Comparison of ENCODE assay signal across 27 cellular contexts in genomic region chr1:175895966-175896365, GRCh38.
A peak's percentile ranks its signal among the peaks of the same experiment; 100 is the strongest.
DNase-seq lines count a peak whose midpoint lies in the region; TF ChIP-seq lines count a peak whose summit lies in the region.
"Had no signal": no experiment of that assay in that cellular context is flagged by ENCODE, and none has a peak within 500 bp of the region (broad histone marks: within the 10 kb centered on the region; RNA-seq: fewer than 3 reads in every experiment).

No MANE protein-coding gene starts in this region.

- no peak overlapping the region for H3K23ac ChIP-seq in trophoblast cell (ENCODE audit: low read length)

- CTCF ChIA-PET in GM10248 (lab: Yijun Ruan, JAX), result interaction anchor here (3.1 kb wide), 1 partner anchor 8 kb away, joined by 13 read pairs; no protein-coding TSS in a partner anchor

- no peak overlapping the region for H2AK5ac ChIP-seq in trophoblast cell (ENCODE audit: low read length)

- H3K27me3 ChIP-seq in trophoblast cell (ENCODE audit: insufficient read depth, low read length), result no peaks in the 10 kb centered on the region
- H3K27me3 ChIP-seq: BE2C; BLaER1; BLaER1 treated with 17β-estradiol and CSF1 and Interleukin-3, amounts not matched to agents 10 nM and 100 nM had no signal

- POLR2A ChIA-PET in GM10248 (lab: Yijun Ruan, JAX), result interaction anchor here (0.6 kb wide), 1 partner anchor 374 kb away, joined by 3 read pairs; no protein-coding TSS in a partner anchor

- no peak overlapping the region for H3K4me3 ChIP-seq in trophoblast cell (ENCODE audit: low read depth, low read length)
- H3K4me3 ChIP-seq: A549; BLaER1; BLaER1 treated with 17β-estradiol and CSF1 and Interleukin-3, amounts not matched to agents 10 nM and 100 nM had no signal

- no CpG with 5 or more reads among the region's 1 CpG for WGBS in trophoblast cell (ENCODE audit: extremely low coverage, insufficient coverage, insufficient read length)

- no peak overlapping the region for H2BK120ac ChIP-seq in trophoblast cell (ENCODE audit: insufficient read depth, low read length, poor library complexity)

- H3K4me1 ChIP-seq in trophoblast cell (ENCODE audit: control insufficient read depth in 1 of 2, insufficient read depth in 2 of 2, low read length in 2 of 2), result no peaks in the 10 kb centered on the region
- H3K4me1 ChIP-seq: A549, BE2C, Caco-2 had no signal

- H3K4ac ChIP-seq in trophoblast cell (ENCODE audit: low read depth, low read length), result no peak overlapping the region

- no peaks in the 10 kb centered on the region for H3K79me2 ChIP-seq in trophoblast cell (ENCODE audit: control insufficient read depth, insufficient read depth, low read length, poor library complexity)

- H3K14ac ChIP-seq in trophoblast cell (ENCODE audit: low read length), result no peak overlapping the region

- no peaks in the 10 kb centered on the region for H3K9me3 ChIP-seq in trophoblast cell (ENCODE audit: insufficient read depth, low read depth, low read length)
- H3K9me3 ChIP-seq: A549, BE2C, Caco-2 had no signal

- DNase-seq in trophoblast cell, result peak; percentile 61 to 88
- no peak for DNase-seq in GM10248 (ENCODE audit: extremely low spot score)
- DNase-seq: 8988T; ACHN; AML-193; BE2C; C1 segment of cervical spinal cord; Caco-2; Calu3; CD4-positive, alpha-beta memory T cell; CD4-positive, alpha-beta T cell; CD4-positive, CD25-positive, alpha-beta regulatory T cell; CD8-positive, alpha-beta memory T cell; CD8-positive, alpha-beta T cell; COR-L47; DMS 273 treated with DMSO at 0.1 percent for 48 hours; DMS153; DMS53; DMS79; DMS79 treated with DMSO at 0.1 percent for 48 hours; DND-41; EL had no signal

- H4K8ac ChIP-seq in trophoblast cell (ENCODE audit: low read depth, low read length), result no peak overlapping the region

- H2AFZ ChIP-seq in trophoblast cell (ENCODE audit: insufficient read depth, low read length, poor library complexity), result no peak overlapping the region

- no peak overlapping the region for H3K18ac ChIP-seq in trophoblast cell (ENCODE audit: low read length)

- no peak overlapping the region for H3K9ac ChIP-seq in trophoblast cell (ENCODE audit: low read length)
- H3K9ac ChIP-seq: BLaER1; BLaER1 treated with 17β-estradiol and CSF1 and Interleukin-3, amounts not matched to agents 10 nM and 100 nM had no signal

- no peak overlapping the region for H2BK5ac ChIP-seq in trophoblast cell (ENCODE audit: low read depth, low read length, poor library complexity)

- no peak overlapping the region for H4K91ac ChIP-seq in trophoblast cell (ENCODE audit: low read depth, low read length)

- TF ChIP-seq CTCF in GM10248 (IDR thresholded peaks at IDR 0.05; ENCODE audit: control extremely low read depth, extremely low read depth, low read depth, missing control alignments), result no peak

- H4K12ac ChIP-seq in trophoblast cell (ENCODE audit: low read depth, low read length), result no peak overlapping the region

- H3K4me2 ChIP-seq in trophoblast cell (ENCODE audit: low read length), result no peak overlapping the region
- H3K4me2 ChIP-seq: A549; BLaER1; BLaER1 treated with 17β-estradiol and CSF1 and Interleukin-3, amounts not matched to agents 10 nM and 100 nM had no signal

- no peak overlapping the region for H2BK12ac ChIP-seq in trophoblast cell (ENCODE audit: low read length)

- peaks cover 0 to 4% of the 10 kb centered on the region in 2 experiments for H3K36me3 ChIP-seq in trophoblast cell (ENCODE audit: control insufficient read depth in 1 of 2, insufficient read depth in 2 of 2, low read length in 2 of 2)
- H3K36me3 ChIP-seq: BE2C, BLaER1 had no signal

- H3K27ac ChIP-seq in trophoblast cell (ENCODE audit: low read depth, low read length), result no peak overlapping the region
- H3K27ac ChIP-seq: 22Rv1; A549; BLaER1; BLaER1 treated with 17β-estradiol and CSF1 and Interleukin-3, amounts not matched to agents 10 nM and 100 nM; C4-2B had no signal

- H3K79me1 ChIP-seq in trophoblast cell (ENCODE audit: low read length), result no peaks in the 10 kb centered on the region
